Comparison of ENCODE assay signal across 8 cellular contexts in the genomic region with DNA sequence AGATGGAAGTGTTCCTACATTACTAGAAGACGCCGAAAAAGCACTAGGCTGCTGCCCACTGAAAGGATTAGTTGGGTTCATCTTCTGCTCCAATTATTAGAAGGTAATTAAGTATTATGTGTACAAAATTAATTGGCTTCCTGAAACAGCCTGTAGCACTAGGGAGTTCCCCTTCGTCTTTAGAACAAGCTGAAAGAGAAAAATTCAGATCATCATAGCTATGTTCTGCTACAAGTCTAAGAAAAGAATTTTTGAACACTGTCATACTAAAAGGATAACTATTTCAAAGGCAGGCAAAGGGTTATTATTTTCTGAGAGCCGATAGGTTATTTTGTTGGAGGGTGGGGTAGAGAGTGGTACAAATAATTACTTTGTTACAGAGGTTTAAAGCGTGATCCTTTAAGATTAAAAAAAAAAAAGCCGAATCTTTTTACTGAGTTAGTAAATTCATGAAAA. TPM values are rescaled to one million over a fixed set of nuclear protein-coding genes. Genes with fewer than 3 reads are reported as not detected.
DNase-seq lines count a peak whose midpoint lies in the region; ATAC-seq lines count a peak whose summit lies in the region.

MCM3AP (minus strand) TSS at position 406 of the 456 bp plus-strand sequence; CDS start at position 81, 325 bp downstream.

- intact Hi-C loops in aorta (cut with DNase I) = loop anchor here (5.0 kb wide), 2 partner anchors 37 to 58 kb away; partner anchors contain the start of genes C21orf58 (in 1 of the 2), LSS (in 1 of the 2) and PCNT (in 1 of the 2)

- ATAC-seq in aorta (ENCODE audit: low FRiP score) = no peak
- no peak for ATAC-seq in HG02642 (IDR thresholded peaks at IDR 0.05; ENCODE audit: poor library complexity, unreplicated experiment)

- H2AFZ ChIP-seq in ACC112 (ENCODE audit: low read length, unreplicated experiment) = peak within 1 kb of the TSS; percentile 92

- H3K27me3 ChIP-seq in ACC112 (ENCODE audit: insufficient read depth, low read length) (no peaks in the 10 kb centered on the region), mononuclear cell (ENCODE audit: insufficient read depth, low read length) (no peaks in the 10 kb centered on the region), aorta (ENCODE audit: control insufficient read depth in 1 of 2, insufficient read depth in 2 of 2, low read length in 1 of 2) (no peaks in the 10 kb centered on the region)

- WGBS in aorta, 2 donors = 28 to 30% methylated on average over 6 of the region's 6 CpGs

- in situ Hi-C loops in ACHN (cut with HindIII; ENCODE audit: low pct_ligation_motif_present, low pct_unique_long_range_greater_than_20kb, low sequenced_read_pairs) = no loop called here

- H3K4me1 ChIP-seq in ACC112 (ENCODE audit: control insufficient read depth, insufficient read depth, low read length, unreplicated experiment) = peaks cover 25% of the 10 kb centered on the region
- peaks cover 67% of the 10 kb centered on the region for H3K4me1 ChIP-seq in mononuclear cell (ENCODE audit: insufficient read depth, low read length)
- H3K4me1 ChIP-seq in aorta (ENCODE audit: control insufficient read depth in 1 of 2, insufficient read depth in 2 of 2, low read length in 2 of 2) = peaks cover 0 to 7% of the 10 kb centered on the region in 2 donors

- H3K4me3 ChIP-seq in ACC112 (ENCODE audit: low read depth, low read length) (peak within 1 kb of the TSS; percentile 84), mononuclear cell (ENCODE audit: low read length) (peak within 1 kb of the TSS; percentile 82), aorta (ENCODE audit: low read length in 2 of 2) (peak within 1 kb of the TSS; percentile 63 to 92)

- H3K36me3 ChIP-seq in ACC112 (ENCODE audit: insufficient read depth, low read length) (peaks cover 14% of the 10 kb centered on the region), aorta (ENCODE audit: control insufficient read depth in 1 of 2, insufficient read depth in 2 of 2, low read length in 1 of 2) (peaks cover 0 to 2% of the 10 kb centered on the region in 2 donors)

- H3K79me2 ChIP-seq in ACC112 (ENCODE audit: control insufficient read depth, insufficient read depth, low read length, unreplicated experiment) = peaks cover 57% of the 10 kb centered on the region

- DNase-seq in M059J (ENCODE audit: low read depth) (no peak), dermis blood vessel endothelial cell (no peak), aorta (no peak), SIG-M5 treated with dmso at 0.1 percent for 504 hours (lab: John Stamatoyannopoulos, UW; ENCODE audit: unreplicated experiment) (no peak), ACHN (no peak)

- H3K27ac ChIP-seq in ACC112 (ENCODE audit: low read depth, low read length) = peak within 1 kb of the TSS; percentile 87
- H3K27ac ChIP-seq in aorta (ENCODE audit: low read depth in 1 of 2, low read length in 2 of 2) = peak within 1 kb of the TSS in 1 of 2 donors; percentile 93

- no peaks in the 10 kb centered on the region for H3K9me3 ChIP-seq in mononuclear cell (ENCODE audit: low read depth, low read length)
- H3K9me3 ChIP-seq in aorta (ENCODE audit: control insufficient read depth, low read length) = no peaks in the 10 kb centered on the region

RNA-seq across cellular contexts. Expression of gene MCM3AP, which starts in this region (rescaled TPM):
- 33.6 and 54.6 TPM in 2 replicates for total RNA-seq in M059J (2014; rRNA removed; shearing (Covaris generic))
- 97.7 and 121 TPM in 2 replicates for total RNA-seq in dermis blood vessel endothelial cell
- 38.8 TPM for total RNA-seq in mononuclear cell
- total RNA-seq in aorta = 100 to 1,000 TPM in 1 of 2 donors, 10 to 100 TPM in 1; 73.0 to 111 TPM
- 10 to 100 TPM; 14.7 to 61.1 TPM for polyA plus RNA-seq in aorta
